Comparison of ENCODE assay signal across 8 cellular contexts in the genomic region with DNA sequence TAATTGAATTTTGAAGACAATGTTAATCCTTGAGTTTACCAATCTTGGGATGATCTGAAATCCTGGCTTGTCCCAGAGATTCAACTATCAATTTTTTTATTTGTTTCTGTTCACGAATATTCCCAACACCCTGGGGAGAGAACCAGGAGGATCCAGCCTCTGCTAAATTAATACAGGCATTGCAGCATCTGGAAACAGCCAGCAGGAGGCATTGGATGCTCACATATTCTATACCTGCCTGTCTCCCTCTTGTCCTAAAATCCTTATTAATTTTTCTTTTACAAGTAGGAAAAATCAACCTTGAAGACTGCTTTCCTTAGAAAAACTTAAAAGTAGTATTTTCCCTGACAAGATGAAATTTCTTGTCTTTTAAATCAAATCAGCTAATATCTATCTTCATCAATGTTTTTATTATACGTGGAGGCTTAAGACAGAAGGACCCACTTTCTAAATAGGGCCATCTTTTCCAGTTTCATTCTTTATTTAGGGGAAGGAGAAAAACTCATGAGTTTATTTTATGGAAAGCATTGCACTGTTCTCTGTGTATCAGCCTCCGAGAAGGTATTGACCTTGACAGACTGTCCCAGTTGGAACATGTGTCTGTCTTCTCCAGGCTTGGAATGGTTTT.
A peak's percentile ranks its signal among the peaks of the same experiment; 100 is the strongest.
DNase-seq lines count a peak whose midpoint lies in the region; ATAC-seq and FAIRE-seq lines count a peak whose summit lies in the region.

No MANE protein-coding gene starts in this region.

- no peak overlapping the region for H3K4me3 Mint-ChIP-seq in stimulated activated naive CD8-positive, alpha-beta T cell treated with anti-CD3 and anti-CD28 coated beads, Interleukin-15, amount 100 ng/mL, for 72 hours

- H3K4me1 ChIP-seq in right cardiac atrium (ENCODE audit: control insufficient read depth, insufficient read depth, low read length) (no peaks in the 10 kb centered on the region), small intestine (ENCODE audit: control insufficient read depth in 2 of 2, insufficient read depth in 1 of 2, low read depth in 1 of 2, low read length in 1 of 2) (peaks cover 0 to 3% of the 10 kb centered on the region in 2 donors)

- WGBS in right cardiac atrium, result 41% methylated on average over 3 of the region's 3 CpGs
- 48 to 58% (median 52%) methylated on average over 3 of the region's 3 CpGs for WGBS in small intestine, 3 donors

- H3K27me3 Mint-ChIP-seq in stimulated activated naive CD8-positive, alpha-beta T cell treated with anti-CD3 and anti-CD28 coated beads, Interleukin-15, amount 100 ng/mL, for 72 hours, result no peaks in the 10 kb centered on the region

- no peak overlapping the region for H3K27ac Mint-ChIP-seq in stimulated activated naive CD8-positive, alpha-beta T cell treated with anti-CD3 and anti-CD28 coated beads, Interleukin-15, amount 100 ng/mL, for 72 hours

- peaks cover 9% of the 10 kb centered on the region for H3K4me1 Mint-ChIP-seq in stimulated activated naive CD8-positive, alpha-beta T cell treated with anti-CD3 and anti-CD28 coated beads, Interleukin-15, amount 100 ng/mL, for 72 hours

- no peak for ATAC-seq in stimulated activated naive CD8-positive, alpha-beta T cell treated with anti-CD3 and anti-CD28 coated beads, Interleukin-15, Interleukin-2, amounts not matched to agents 100 U/mL and 50 U/mL, for 24 hours
- ATAC-seq in stimulated activated naive CD8-positive, alpha-beta T cell treated with anti-CD3 and anti-CD28 coated beads, Interleukin-15, amount 100 ng/mL, for 72 hours, result no peak
- peak; percentile 64 to 72 for ATAC-seq in right cardiac atrium

- intact Hi-C loops in right cardiac atrium (cut with DNase I), result loop anchor here in 2 of 4 donors (10.0 kb wide), 2 partner anchors 503 to 843 kb away; partner anchors contain the start of gene HS3ST1 (in 1 of the 2)

- H3K9me3 ChIP-seq in right cardiac atrium (ENCODE audit: control insufficient read depth, low read length), result no peaks in the 10 kb centered on the region
- H3K9me3 ChIP-seq in small intestine (ENCODE audit: control insufficient read depth, low read depth), result no peaks in the 10 kb centered on the region

- H3K4me3 ChIP-seq in right cardiac atrium (ENCODE audit: low read length) (no peak overlapping the region), small intestine (ENCODE audit: low read depth in 1 of 2, low read length in 2 of 2) (no peak overlapping the region)

- no peaks in the 10 kb centered on the region for H3K9me3 Mint-ChIP-seq in stimulated activated naive CD8-positive, alpha-beta T cell treated with anti-CD3 and anti-CD28 coated beads, Interleukin-15, amount 100 ng/mL, for 72 hours

- H3K27me3 ChIP-seq in right cardiac atrium (ENCODE audit: control insufficient read depth, insufficient read depth) (no peaks in the 10 kb centered on the region), small intestine (ENCODE audit: control insufficient read depth in 2 of 2, insufficient read depth in 2 of 2, low read length in 2 of 2) (no peaks in the 10 kb centered on the region)

- H3K27ac ChIP-seq in right cardiac atrium (ENCODE audit: low read length), result no peak overlapping the region
- H3K27ac ChIP-seq in small intestine (ENCODE audit: low read depth in 1 of 2, low read length in 1 of 2), result no peak overlapping the region

- FAIRE-seq in small intestine (lab: Jason Lieb, UNC), result no peak

- H3K36me3 ChIP-seq in small intestine (ENCODE audit: control insufficient read depth in 2 of 2, insufficient read depth in 2 of 2, low read length in 2 of 2), result no peaks in the 10 kb centered on the region

- DNase-seq in stimulated activated naive CD8-positive, alpha-beta T cell treated with anti-CD3 and anti-CD28 coated beads, Interleukin-15, Interleukin-2, amounts not matched to agents 100 U/mL and 50 U/mL, for 24 hours, result peak; percentile 14
- DNase-seq in stimulated activated naive CD8-positive, alpha-beta T cell treated with anti-CD3 and anti-CD28 coated beads, Interleukin-15, amount 100 ng/mL, for 72 hours, result no peak
- DNase-seq in NCI-H146 treated with DMSO at 0.1 percent for 48 hours (lab: John Stamatoyannopoulos, UW; ENCODE audit: unreplicated experiment) (peak; percentile 47), amniotic epithelial cell (ENCODE audit: low read depth) (peak; percentile 55), right cardiac atrium (peak in 2 of 3 donors; percentile 29 to 61), small intestine (peak; percentile 55), UCSD-AML1 (lab: John Stamatoyannopoulos, UW; ENCODE audit: unreplicated experiment) (no peak)
- DNase-seq in activated naive CD4-positive, alpha-beta T cell (lab: John Stamatoyannopoulos, UW), result no peak

Comparison
In these comparisons a context has a peak if more than half of its experiments do, and no peak if none do; other contexts are left out.
1. DNase-seq: peak in stimulated activated naive CD8-positive, alpha-beta T cell treated with anti-CD3 and anti-CD28 coated beads, Interleukin-15, Interleukin-2, amounts not matched to agents 100 U/mL and 50 U/mL, for 24 hours (single experiment), NCI-H146 treated with DMSO at 0.1 percent for 48 hours (single experiment), amniotic epithelial cell (single experiment), right cardiac atrium (2 of 3) and small intestine (single experiment); none in stimulated activated naive CD8-positive, alpha-beta T cell treated with anti-CD3 and anti-CD28 coated beads, Interleukin-15, amount 100 ng/mL, for 72 hours (0 of 2), UCSD-AML1 (single experiment) and activated naive CD4-positive, alpha-beta T cell (0 of 4).
2. ATAC-seq: peak in right cardiac atrium (2 of 2); none in stimulated activated naive CD8-positive, alpha-beta T cell treated with anti-CD3 and anti-CD28 coated beads, Interleukin-15, Interleukin-2, amounts not matched to agents 100 U/mL and 50 U/mL, for 24 hours (single experiment) and stimulated activated naive CD8-positive, alpha-beta T cell treated with anti-CD3 and anti-CD28 coated beads, Interleukin-15, amount 100 ng/mL, for 72 hours (single experiment).